ENCODE assay signal across 21 cellular contexts in genomic region chr13:68030152-68030809, GRCh38.
DNase-seq lines count a peak whose midpoint lies in the region; ATAC-seq and TF ChIP-seq lines count a peak whose summit lies in the region.
"Had no signal": no experiment of that assay in that cellular context is flagged by ENCODE, and none has a peak within 500 bp of the region (broad histone marks: within the 10 kb centered on the region; RNA-seq: fewer than 3 reads in every experiment).

No MANE protein-coding gene starts in this region.

- no peak for TF ChIP-seq POLR2A in ovary (IDR thresholded peaks at IDR 0.05)

- 85 to 95% (median 91%) methylated on average over 1 of the region's 1 CpG for WGBS in ovary, 3 donors

- H3K36me3 ChIP-seq in ovary = no peaks in the 10 kb centered on the region
- H3K36me3 ChIP-seq: heart right ventricle, lower lobe of right lung, neutrophil had no signal

- TF ChIP-seq CTCF in ovary (IDR thresholded peaks at IDR 0.05) = no peak

- intact Hi-C loops in ovary (cut with DNase I) = no loop called here

- no peaks in the 10 kb centered on the region for H3K9me3 ChIP-seq in ovary
- H3K9me3 ChIP-seq: A549, lower lobe of right lung, neutrophil, SK-N-SH had no signal

- DNase-seq in COLO668 (lab: John Stamatoyannopoulos, UW; ENCODE audit: unreplicated experiment) (no peak), ovary (no peak), NCI-H2029 (lab: John Stamatoyannopoulos, UW) (no peak), C1 segment of cervical spinal cord (lab: John Stamatoyannopoulos, UW) (no peak)
- DNase-seq: activated CD4-positive, CD25-positive, alpha-beta regulatory T cell treated with anti-CD3 and anti-CD28 coated beads, Interleukin-2, amount 50 U/mL, for 72 hours; activated naive CD8-positive, alpha-beta T cell treated with anti-CD3 and anti-CD28 coated beads for 36 hours; GF-D8; heart right ventricle; lower lobe of right lung; NCI-H1048; NCI-H2081 treated with DMSO at 0.1 percent for 48 hours; retina; SK-N-SH; stimulated activated CD8-positive, alpha-beta memory T cell treated with anti-CD3 and anti-CD28 coated beads, Interleukin-4, amount 100 ng/mL, for 48 hours had no signal

- H3K27me3 ChIP-seq in ovary = no peaks in the 10 kb centered on the region
- H3K27me3 ChIP-seq: heart right ventricle, neutrophil had no signal

- no peak overlapping the region for H3K27ac ChIP-seq in ovary
- H3K27ac ChIP-seq: A549, heart right ventricle, KMS-11, lower lobe of right lung, neutrophil had no signal

- no peak for TF ChIP-seq EP300 in ovary (IDR thresholded peaks at IDR 0.05)

- no peak overlapping the region for H3K4me3 ChIP-seq in ovary
- H3K4me3 ChIP-seq: A549, heart right ventricle, lower lobe of right lung had no signal

- ATAC-seq in GM18511 (IDR thresholded peaks at IDR 0.05; ENCODE audit: unreplicated experiment) (peak; percentile 87), GM19468 (IDR thresholded peaks at IDR 0.05; ENCODE audit: extremely low read depth, unreplicated experiment) (peak; percentile 55), HG02970 (IDR thresholded peaks at IDR 0.05; ENCODE audit: low FRiP score, unreplicated experiment) (peak; percentile 76), HG03520 (IDR thresholded peaks at IDR 0.05; ENCODE audit: unreplicated experiment) (peak; percentile 59)
- ATAC-seq: A549, heart right ventricle, lower lobe of right lung had no signal

- H3K4me1 ChIP-seq in ovary (ENCODE audit: insufficient read depth) = no peaks in the 10 kb centered on the region
- H3K4me1 ChIP-seq: A549, lower lobe of right lung had no signal
